ENCODE assay signal across 13 cellular contexts in the genomic region with DNA sequence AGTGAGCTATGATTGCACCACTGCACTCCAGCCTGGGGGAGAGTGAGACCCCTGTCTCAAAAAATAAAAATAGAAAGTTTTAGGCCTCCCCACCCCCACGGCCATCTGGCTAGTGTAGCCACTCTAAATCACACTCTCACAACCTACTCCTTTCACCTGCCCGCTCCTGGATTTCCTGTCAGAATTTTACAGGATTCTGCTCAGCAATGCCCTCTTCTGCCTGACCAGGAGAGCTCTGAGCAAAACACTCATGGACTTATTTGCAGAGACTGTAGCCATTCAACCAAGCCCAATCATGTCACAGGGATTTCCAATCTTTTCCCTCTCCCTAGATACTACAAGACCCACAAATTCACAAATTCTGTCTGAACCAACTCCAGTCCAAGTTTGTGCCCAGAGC.
DNase-seq lines count a peak whose midpoint lies in the region; ATAC-seq, FAIRE-seq and TF ChIP-seq lines count a peak whose summit lies in the region.
"Had no signal": no experiment of that assay in that cellular context is flagged by ENCODE, and none has a peak within 500 bp of the region (broad histone marks: within the 10 kb centered on the region; RNA-seq: fewer than 3 reads in every experiment).

No MANE protein-coding gene starts in this region.

- no peak overlapping the region for H3K4me3 ChIP-seq in kidney (ENCODE audit: low read length in 2 of 2)

- H3K27ac ChIP-seq in kidney (ENCODE audit: low read depth in 2 of 2, low read length in 2 of 2), result no peak overlapping the region

- no peak overlapping the region for H3K9ac ChIP-seq in kidney (ENCODE audit: low read length in 2 of 2)

- H3K36me3 ChIP-seq in kidney (ENCODE audit: control insufficient read depth in 1 of 2, insufficient read depth in 2 of 2, low read length in 2 of 2), result no peaks in the 10 kb centered on the region

- H3K9me3 ChIP-seq in kidney (ENCODE audit: control insufficient read depth in 1 of 2, low read length in 2 of 2), result no peaks in the 10 kb centered on the region

- DNase-seq in AG09319 (ENCODE audit: extremely low read depth, low read depth), result no peak
- DNase-seq in HT-29 (ENCODE audit: low spot score), result peak; percentile 43
- DNase-seq in T47D (ENCODE audit: low read depth in 1 of 2, low spot score in 1 of 2), result peak; percentile 59 to 86
- no peak for DNase-seq in kidney
- no peak for DNase-seq in stimulated activated CD8-positive, alpha-beta memory T cell treated with anti-CD3 and anti-CD28 coated beads, Interleukin-4, amount 100 ng/mL, for 48 hours
- no peak for DNase-seq in inferior parietal cortex (ENCODE audit: extremely low spot score)
- no peak for DNase-seq in Ammon's horn (ENCODE audit: low spot score)
- DNase-seq: activated CD8-positive, alpha-beta T cell treated with anti-CD3 and anti-CD28 coated beads, Interleukin-2, amount 10 ng/mL, durations not matched to agents 7 days and 5 days; aorta; DND-41; natural killer cell; NCI-H187 treated with DMSO at 0.1 percent for 48 hours had no signal

- no peak for ATAC-seq in GM21360 (IDR thresholded peaks at IDR 0.05; ENCODE audit: unreplicated experiment)
- ATAC-seq: activated CD8-positive, alpha-beta T cell treated with anti-CD3 and anti-CD28 coated beads, Interleukin-2, amount 10 ng/mL, durations not matched to agents 7 days and 5 days; natural killer cell had no signal

- TF ChIP-seq CTCF in AG09319 (IDR thresholded peaks at IDR 0.05; ENCODE audit: low read depth, low read length), result peak; percentile 8
- peak; percentile 34 for TF ChIP-seq CTCF in kidney (IDR thresholded peaks at IDR 0.05; ENCODE audit: borderline replicate concordance, extremely low read depth, insufficient read depth)

- no peak for FAIRE-seq in kidney (lab: Jason Lieb, UNC)

- H3K4me1 ChIP-seq in kidney (ENCODE audit: control insufficient read depth in 1 of 2, insufficient read depth in 1 of 2, low read depth in 1 of 2, low read length in 2 of 2), result no peaks in the 10 kb centered on the region

- intact Hi-C loops in kidney (cut with DNase I), result no loop called here

- in situ Hi-C loops in T47D (cut with HindIII; ENCODE audit: low pct_unique_long_range_greater_than_20kb, low sequenced_read_pairs), result loop anchor here (25.0 kb wide), 1 partner anchor 1192 kb away; the partner anchor contains the start of gene BCL6

Comparison
In these comparisons a context has a peak if more than half of its experiments do, and no peak if none do; other contexts are left out.
1. DNase-seq: peak in HT-29 (single experiment) and T47D (2 of 2); none in AG09319 (single experiment), kidney (single experiment), stimulated activated CD8-positive, alpha-beta memory T cell treated with anti-CD3 and anti-CD28 coated beads, Interleukin-4, amount 100 ng/mL, for 48 hours (single experiment), inferior parietal cortex (single experiment) and Ammon's horn (single experiment).